In genomic region chr5:62306494-62307363, GRCh38 we compare ENCODE assay signal across 8 cellular contexts. TPM values are rescaled to one million over a fixed set of nuclear protein-coding genes. Genes with fewer than 3 reads are reported as not detected.
DNase-seq lines count a peak whose midpoint lies in the region; ATAC-seq lines count a peak whose summit lies in the region.

No MANE protein-coding gene starts in this region.

- peak overlapping the region; percentile 75 to 86 for H3K9ac ChIP-seq in mucosa of rectum (ENCODE audit: low read depth in 1 of 2, low read length in 2 of 2)

- H3K27ac ChIP-seq in epithelial cell of prostate, result peak overlapping the region; percentile 75
- peak overlapping the region; percentile 85 to 91 for H3K27ac ChIP-seq in mucosa of rectum (ENCODE audit: low read depth in 2 of 2, low read length in 2 of 2)

- H3K36me3 ChIP-seq in mucosa of rectum (ENCODE audit: control insufficient read depth in 2 of 2, insufficient read depth in 2 of 2, low read length in 2 of 2), result peaks cover 0 to 2% of the 10 kb centered on the region in 2 donors

- no peaks in the 10 kb centered on the region for H3K27me3 ChIP-seq in mucosa of rectum (ENCODE audit: control insufficient read depth in 2 of 2, insufficient read depth in 2 of 2, low read length in 2 of 2)

- peak; percentile 26 for DNase-seq in NCI-H2196 (lab: John Stamatoyannopoulos, UW; ENCODE audit: unreplicated experiment)
- DNase-seq in NCI-H2196 treated with DMSO at 0.1 percent for 48 hours (lab: John Stamatoyannopoulos, UW; ENCODE audit: unreplicated experiment), result no peak
- DNase-seq in NCI-H460 (ENCODE audit: extremely low read depth, low read depth), result peak; percentile 11
- peak; percentile 34 for DNase-seq in activated T-cell treated with anti-CD3 and anti-CD28 coated beads for 1 hour (ENCODE audit: low read depth)
- no peak for DNase-seq in epithelial cell of prostate (ENCODE audit: low read depth, low spot score)
- DNase-seq in stimulated activated CD8-positive, alpha-beta memory T cell treated with anti-CD3 and anti-CD28 coated beads, Interleukin-7, amount 100 ng/mL, for 1 hour (ENCODE audit: low read depth in 2 of 2), result peak; percentile 26 to 31

- peak; percentile 26 for ATAC-seq in HG02840 (IDR thresholded peaks at IDR 0.05; ENCODE audit: low FRiP score, unreplicated experiment)

- H3K4me3 ChIP-seq in mucosa of rectum (ENCODE audit: low read length in 2 of 2), result peak overlapping the region; percentile 86 to 92

- H3K4me1 ChIP-seq in mucosa of rectum (ENCODE audit: control insufficient read depth in 2 of 2, insufficient read depth in 2 of 2, low read length in 2 of 2), result peaks cover 8 to 9% of the 10 kb centered on the region in 2 donors

- H3K9me3 ChIP-seq in mucosa of rectum (ENCODE audit: control insufficient read depth in 2 of 2, low read length in 2 of 2), result no peaks in the 10 kb centered on the region

RNA-seq across cellular contexts. Expression of gene KIF2A, which starts 0.7 kb away (rescaled TPM):
- total RNA-seq in NCI-H460 (2014; rRNA removed; shearing (Covaris generic)), result 45.9 and 52.0 TPM in 2 replicates
- 24.6 and 28.7 TPM in 2 replicates for polyA plus RNA-seq in NCI-H460 (2014; cell fraction: nucleus; rRNA removed)

Comparison
In these comparisons a context has a peak if more than half of its experiments do, and no peak if none do; other contexts are left out.
1. DNase-seq: peak in NCI-H2196 (single experiment), NCI-H460 (single experiment), activated T-cell treated with anti-CD3 and anti-CD28 coated beads for 1 hour (single experiment) and stimulated activated CD8-positive, alpha-beta memory T cell treated with anti-CD3 and anti-CD28 coated beads, Interleukin-7, amount 100 ng/mL, for 1 hour (2 of 2); none in NCI-H2196 treated with DMSO at 0.1 percent for 48 hours (single experiment) and epithelial cell of prostate (single experiment).